Comparison of ENCODE assay signal across 22 cellular contexts in the genomic region with DNA sequence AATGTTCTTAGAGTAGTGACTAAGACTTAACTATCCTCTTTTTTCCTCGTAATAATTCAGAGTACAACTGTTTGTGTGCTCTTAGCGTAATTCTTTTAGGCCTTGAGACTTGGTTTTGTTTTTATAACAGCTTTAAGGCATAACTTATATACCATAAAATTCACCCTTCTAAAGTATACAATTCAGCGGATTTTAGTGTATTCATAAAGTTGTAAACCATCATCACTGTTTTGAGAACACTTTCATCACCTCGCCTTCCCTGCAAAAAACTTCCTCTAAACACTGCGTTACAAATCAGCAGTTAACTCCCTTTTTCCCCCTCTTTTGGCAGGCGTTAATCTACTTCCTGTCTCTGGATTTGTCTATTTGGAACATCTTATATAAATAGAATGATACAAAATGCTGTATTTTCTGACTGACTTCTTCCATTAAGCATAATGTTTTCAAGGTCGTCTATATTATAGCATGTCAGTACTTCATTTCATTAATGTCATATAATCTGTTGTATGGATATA.
DNase-seq lines count a peak whose midpoint lies in the region; ATAC-seq, FAIRE-seq and TF ChIP-seq lines count a peak whose summit lies in the region.
"Had no signal": no experiment of that assay in that cellular context is flagged by ENCODE, and none has a peak within 500 bp of the region (broad histone marks: within the 10 kb centered on the region; RNA-seq: fewer than 3 reads in every experiment).

No MANE protein-coding gene starts in this region.

- ATAC-seq in GM21423 (IDR thresholded peaks at IDR 0.05; ENCODE audit: unreplicated experiment), result no peak
- no peak for ATAC-seq in GM18870 (IDR thresholded peaks at IDR 0.05; ENCODE audit: unreplicated experiment)

- FAIRE-seq in H54 (lab: Jason Lieb, UNC), result peak; percentile 15
- FAIRE-seq: TTC549 had no signal

- peaks cover 41% of the 10 kb centered on the region for H3K36me3 Mint-ChIP-seq in dendritic cell treated with granulocyte-macrophage colony-stimulating factor and Interleukin-4, amounts not matched to agents 40 ng/mL and 50 ng/mL, for 4 days (ENCODE audit: low read depth)

- H3K9me3 Mint-ChIP-seq in dendritic cell treated with granulocyte-macrophage colony-stimulating factor and Interleukin-4, amounts not matched to agents 40 ng/mL and 50 ng/mL, for 4 days, result no peaks in the 10 kb centered on the region
- H3K9me3 Mint-ChIP-seq: activated naive CD4-positive, alpha-beta T cell treated with anti-CD3 and anti-CD28 coated beads, Interleukin-2, amount 50 U/mL, for 24 hours; IgD-negative memory B cell had no signal

- no peaks in the 10 kb centered on the region for H3K27me3 ChIP-seq in neutrophil
- H3K27me3 ChIP-seq: breast epithelium, SJCRH30 had no signal

- H3K4me1 Mint-ChIP-seq in dendritic cell treated with granulocyte-macrophage colony-stimulating factor and Interleukin-4, amounts not matched to agents 40 ng/mL and 50 ng/mL, for 4 days (ENCODE audit: low read depth), result peaks cover 39% of the 10 kb centered on the region

- peak overlapping the region; percentile 70 for H3K27ac Mint-ChIP-seq in dendritic cell treated with granulocyte-macrophage colony-stimulating factor and Interleukin-4, amounts not matched to agents 40 ng/mL and 50 ng/mL, for 4 days
- H3K27ac Mint-ChIP-seq: IgD-negative memory B cell had no signal

- no peaks in the 10 kb centered on the region for H3K9me3 ChIP-seq in neutrophil
- H3K9me3 ChIP-seq: breast epithelium, SJCRH30, thoracic aorta had no signal

- no peak overlapping the region for H3K4me3 Mint-ChIP-seq in dendritic cell treated with granulocyte-macrophage colony-stimulating factor and Interleukin-4, amounts not matched to agents 40 ng/mL and 50 ng/mL, for 4 days
- H3K4me3 Mint-ChIP-seq: activated naive CD4-positive, alpha-beta T cell treated with anti-CD3 and anti-CD28 coated beads, Interleukin-2, amount 50 U/mL, for 24 hours; IgD-negative memory B cell had no signal

- no peak overlapping the region for H3K4me3 ChIP-seq in neutrophil (ENCODE audit: low read depth in 1 of 2, low read length in 1 of 2)
- H3K4me3 ChIP-seq: breast epithelium, SJCRH30, thoracic aorta had no signal

- peaks cover 30 to 31% of the 10 kb centered on the region in 2 experiments for H3K4me1 ChIP-seq in neutrophil (ENCODE audit: control insufficient read depth in 1 of 2, insufficient read depth in 1 of 2, low read depth in 1 of 2, low read length in 1 of 2)
- H3K4me1 ChIP-seq: breast epithelium, SJCRH30 had no signal

- DNase-seq in H54 (ENCODE audit: insufficient read length, low spot score), result no peak
- peak; percentile 21 for DNase-seq in MV-4-11 (lab: John Stamatoyannopoulos, UW)
- no peak for DNase-seq in stimulated activated naive CD4-positive, alpha-beta T cell (lab: John Stamatoyannopoulos, UW)
- DNase-seq: Calu3; effector memory CD4-positive, alpha-beta T cell; islet precursor cell; midbrain; NCI-H1105; NCI-H524; nucleus accumbens; SJCRH30; stimulated activated CD4-positive, alpha-beta T cell treated with anti-CD3 and anti-CD28 coated beads, Interleukin-4, amount 100 ng/mL, for 4 hours; stimulated activated CD8-positive, alpha-beta memory T cell treated with anti-CD3 and anti-CD28 coated beads, Interleukin-4, amount 100 ng/mL, for 48 hours had no signal

- intact Hi-C loops in dendritic cell treated with granulocyte-macrophage colony-stimulating factor and Interleukin-4, amounts not matched to agents 40 ng/mL and 50 ng/mL, for 4 days (cut with micrococcal nuclease), result no loop called here

- no peaks in the 10 kb centered on the region for H3K36me3 ChIP-seq in neutrophil
- H3K36me3 ChIP-seq: breast epithelium, thoracic aorta had no signal

- H3K27me3 Mint-ChIP-seq in dendritic cell treated with granulocyte-macrophage colony-stimulating factor and Interleukin-4, amounts not matched to agents 40 ng/mL and 50 ng/mL, for 4 days, result no peaks in the 10 kb centered on the region
- H3K27me3 Mint-ChIP-seq: activated naive CD4-positive, alpha-beta T cell treated with anti-CD3 and anti-CD28 coated beads, Interleukin-2, amount 50 U/mL, for 24 hours; IgD-negative memory B cell had no signal

- no peak for TF ChIP-seq CTCF in neutrophil (IDR thresholded peaks at IDR 0.05)

- TF ChIP-seq POLR2A in H54 (IDR thresholded peaks at IDR 0.05; ENCODE audit: low read depth, low read length), result no peak

- H3K27ac ChIP-seq in neutrophil, result peak overlapping the region; percentile 74
- H3K27ac ChIP-seq: breast epithelium, SJCRH30, thoracic aorta had no signal
